ENCODE assay signal across 25 cellular contexts in genomic region chr12:2768224-2768961, GRCh38.
"Had no signal": no experiment of that assay in that cellular context is flagged by ENCODE, and none has a peak within 500 bp of the region (broad histone marks: within the 10 kb centered on the region; RNA-seq: fewer than 3 reads in every experiment).

No MANE protein-coding gene starts in this region.

- H3K36me3 Mint-ChIP-seq: activated CD4-positive, alpha-beta memory T cell treated with anti-CD3 and anti-CD28 coated beads for 36 hours; natural killer cell; neural progenitor cell had no signal

- H3K27ac ChIP-seq: ascending aorta, neural progenitor cell, spleen, tibial nerve, uterus had no signal

- H3K4me3 ChIP-seq: ascending aorta, lung, neural progenitor cell, spleen, tibial nerve, uterus had no signal

- H3K9me3 ChIP-seq: ascending aorta, spleen, tibial nerve, uterus had no signal

- H3K27ac Mint-ChIP-seq: activated CD4-positive, alpha-beta memory T cell treated with anti-CD3 and anti-CD28 coated beads for 36 hours; activated CD4-positive, alpha-beta T cell treated with anti-CD3 and anti-CD28 coated beads, Interleukin-2, amount 10 ng/mL, durations not matched to agents 24 days and 14 days; activated naive CD8-positive, alpha-beta T cell; brain; natural killer cell; neural progenitor cell; T-helper 17 cell had no signal

- FAIRE-seq: endothelial cell of umbilical vein had no signal

- H3K27me3 Mint-ChIP-seq: activated CD4-positive, alpha-beta memory T cell treated with anti-CD3 and anti-CD28 coated beads for 36 hours; activated CD4-positive, alpha-beta T cell treated with anti-CD3 and anti-CD28 coated beads, Interleukin-2, amount 10 ng/mL, durations not matched to agents 24 days and 14 days; activated naive CD8-positive, alpha-beta T cell had no signal

- DNase-seq: activated CD4-positive, alpha-beta memory T cell treated with anti-CD3 and anti-CD28 coated beads for 36 hours; activated CD4-positive, alpha-beta T cell treated with anti-CD3 and anti-CD28 coated beads, Interleukin-2, amount 10 ng/mL, durations not matched to agents 24 days and 14 days; activated CD4-positive, CD25-positive, alpha-beta regulatory T cell treated with anti-CD3 and anti-CD28 coated beads, Interleukin-2, amount 50 U/mL, for 72 hours; activated naive CD4-positive, alpha-beta T cell treated with Interleukin-2 at 50 U/mL for 16 hours; activated T-cell treated with anti-CD3 and anti-CD28 coated beads, Interleukin-2, amount 50 U/mL, for 4 hours; foreskin fibroblast; head of caudate nucleus; hippocampal formation; kidney; mesendoderm; natural killer cell; right cardiac atrium; spleen; stimulated activated CD4-positive, alpha-beta T cell treated with anti-CD3 and anti-CD28 coated beads, Interleukin-2, amount 100 ng/mL, for 48 hours; stimulated activated naive CD4-positive, alpha-beta T cell treated with Interleukin-2 at 50 U/mL for 16 hours; T-helper 17 cell; T1000; uterus had no signal

- H3K4me1 ChIP-seq: ascending aorta, neural progenitor cell, spleen, tibial nerve, uterus had no signal

- H3K4me3 Mint-ChIP-seq: activated CD4-positive, alpha-beta memory T cell treated with anti-CD3 and anti-CD28 coated beads for 36 hours; activated CD4-positive, alpha-beta T cell treated with anti-CD3 and anti-CD28 coated beads, Interleukin-2, amount 10 ng/mL, durations not matched to agents 24 days and 14 days; activated naive CD8-positive, alpha-beta T cell; activated T-cell treated with anti-CD3 and anti-CD28 coated beads, Interleukin-2, amount 50 U/mL, for 4 hours; brain; natural killer cell; neural progenitor cell; T-helper 17 cell had no signal

- H3K36me3 ChIP-seq: ascending aorta, neural progenitor cell, spleen, tibial nerve, uterus had no signal

- H3K4me1 Mint-ChIP-seq: activated CD4-positive, alpha-beta T cell treated with anti-CD3 and anti-CD28 coated beads, Interleukin-2, amount 10 ng/mL, durations not matched to agents 24 days and 14 days; brain; natural killer cell; neural progenitor cell; T-helper 17 cell had no signal

- H3K4me2 ChIP-seq: neural progenitor cell had no signal

- ATAC-seq: activated T-cell treated with anti-CD3 and anti-CD28 coated beads, Interleukin-2, amount 50 U/mL, for 4 hours; natural killer cell; T-helper 17 cell had no signal

- H3K9me3 Mint-ChIP-seq: activated CD4-positive, alpha-beta memory T cell treated with anti-CD3 and anti-CD28 coated beads for 36 hours; natural killer cell; neural progenitor cell had no signal

- H3K27me3 ChIP-seq: ascending aorta, neural progenitor cell, spleen, tibial nerve, uterus had no signal

- H2AFZ ChIP-seq: neural progenitor cell had no signal
